Comparison of ENCODE assay signal across 12 cellular contexts in genomic region chr12:8419576-8419975, GRCh38. TPM values are rescaled to one million over a fixed set of nuclear protein-coding genes. Genes with fewer than 3 reads are reported as not detected.
A peak's percentile ranks its signal among the peaks of the same experiment; 100 is the strongest.
DNase-seq lines count a peak whose midpoint lies in the region; TF ChIP-seq lines count a peak whose summit lies in the region.
"Not testable (repeated sequence)": the region's sequence is repeated elsewhere in the genome, so short reads cannot be mapped to it uniquely, and the experiment has no call there.
"Had no signal": no experiment of that assay in that cellular context is flagged by ENCODE, and none has a peak within 500 bp of the region (broad histone marks: within the 10 kb centered on the region; RNA-seq: fewer than 3 reads in every experiment).

No MANE protein-coding gene starts in this region.

- peaks cover 12% of the 10 kb centered on the region for H3K4me1 Mint-ChIP-seq in progenitor cell of endocrine pancreas (ENCODE audit: low read depth)

- H3K36me3 Mint-ChIP-seq in progenitor cell of endocrine pancreas (ENCODE audit: insufficient read depth), result not testable (repeated sequence)

- DNase-seq in NB4 (ENCODE audit: low read depth), result peak; percentile 68
- DNase-seq in activated T-cell treated with anti-CD3 and anti-CD28 coated beads, Interleukin-2, amount 50 U/mL, for 1 hour, result peak; percentile 26
- DNase-seq in activated T-helper 1 cell treated with Interleukin-2 at 50 U/mL for 16 hours (ENCODE audit: low read depth), result peak; percentile 9
- peak; percentile 49 for DNase-seq in ecto neural progenitor cell (ENCODE audit: low spot score)
- DNase-seq in islet precursor cell, result peak; percentile 70
- not testable (repeated sequence) for DNase-seq in progenitor cell of endocrine pancreas (ENCODE audit: low spot score, unreplicated experiment)

- not testable (repeated sequence) for H3K9me3 Mint-ChIP-seq in progenitor cell of endocrine pancreas (ENCODE audit: low read depth)

- H3K27me3 Mint-ChIP-seq in progenitor cell of endocrine pancreas, result not testable (repeated sequence)

- TF ChIP-seq CTCF in NB4 (IDR thresholded peaks at IDR 0.05; ENCODE audit: low read depth, low read length) (peak; percentile 22), progenitor cell of endocrine pancreas (IDR thresholded peaks at IDR 0.05; ENCODE audit: unreplicated experiment) (peak; percentile 15)

- H3K4me3 Mint-ChIP-seq in progenitor cell of endocrine pancreas (ENCODE audit: low read depth), result not testable (repeated sequence)

- H3K4me3 ChIP-seq in NB4 (ENCODE audit: low read depth, low read length), result not testable (repeated sequence)

- not testable (repeated sequence) for H3K27ac Mint-ChIP-seq in progenitor cell of endocrine pancreas

- TF ChIP-seq POLR2A in NB4 (IDR thresholded peaks at IDR 0.05; ENCODE audit: extremely low read depth, insufficient read length), result not testable (repeated sequence)

RNA-seq across cellular contexts. Expression of gene CLEC6A, which starts 36.2 kb away (rescaled TPM):
- not detected in 2 replicates for total RNA-seq in progenitor cell of endocrine pancreas
- total RNA-seq: Caco-2; CD4-positive, alpha-beta T cell; Daoy; GM23248; H4; HT-29 had no signal
